9 cellular contexts compared by ENCODE assay signal in genomic region chr14:45526715-45527549, GRCh38.
DNase-seq lines count a peak whose midpoint lies in the region; ATAC-seq, FAIRE-seq and TF ChIP-seq lines count a peak whose summit lies in the region.
"Had no signal": no experiment of that assay in that cellular context is flagged by ENCODE, and none has a peak within 500 bp of the region (broad histone marks: within the 10 kb centered on the region; RNA-seq: fewer than 3 reads in every experiment).

No MANE protein-coding gene starts in this region.

- H3K4me3 ChIP-seq in AG09309 (ENCODE audit: control insufficient read depth, low read depth, low read length) (no peak overlapping the region), H1 (ENCODE audit: extremely low read depth in 1 of 4, insufficient read depth in 2 of 4, low read depth in 3 of 4, low read length in 4 of 4) (no peak overlapping the region)
- no peak overlapping the region for H3K4me3 ChIP-seq in CD8-positive, alpha-beta memory T cell (ENCODE audit: low read length)

- H4K5ac ChIP-seq in H1 (ENCODE audit: insufficient read length, low read depth, low read length) = no peak overlapping the region

- CTCF ChIA-PET in H1 (lab: Charles Lee; ENCODE audit: partially characterized antibody) = interaction anchor here (0.7 to 3.1 kb wide), 20 partner anchors 9 to 239 kb away, joined by 3 to 11 read pairs (median 4); no protein-coding TSS in a partner anchor
- CTCF ChIA-PET in CD8-positive, alpha-beta memory T cell (lab: Charles Lee) = no interaction called here

- no peaks in the 10 kb centered on the region for H3K9me3 ChIP-seq in H1 (ENCODE audit: insufficient read depth in 2 of 2, low read depth in 1 of 2, low read length in 1 of 2)
- H3K9me3 ChIP-seq in CD8-positive, alpha-beta memory T cell (ENCODE audit: low read length) = no peaks in the 10 kb centered on the region

- DNase-seq in AG09309 (ENCODE audit: low read depth) = no peak
- peak; percentile 35 for DNase-seq in HS-5 (ENCODE audit: low read depth)
- peak; percentile 69 for DNase-seq in NCI-H748 (lab: John Stamatoyannopoulos, UW; ENCODE audit: unreplicated experiment)
- peak; percentile 50 to 73 for DNase-seq in H1 (ENCODE audit: low read depth in 1 of 2, low spot score in 2 of 2)
- DNase-seq in non-pigmented ciliary epithelial cell (ENCODE audit: low read depth) = peak; percentile 0
- no peak for DNase-seq in CD8-positive, alpha-beta memory T cell
- no peak for DNase-seq in CD14-positive monocyte (ENCODE audit: low spot score)

- no peaks in the 10 kb centered on the region for H4K20me1 ChIP-seq in H1 (replicated peaks in 1 of 2; ENCODE audit: control insufficient read depth in 1 of 2, insufficient read depth in 2 of 2, low read length in 2 of 2)

- TF ChIP-seq POLR2A in H1 (IDR thresholded peaks at IDR 0.05; ENCODE audit: control extremely low read depth in 1 of 2, low read depth in 2 of 2, low read length in 2 of 2) = no peak

- H2BK12ac ChIP-seq in H1 (ENCODE audit: low read depth, low read length) = peak overlapping the region; percentile 18; the same call in 1 of the 2 replicates

- FAIRE-seq in H1 (lab: Jason Lieb, UNC) = peak; percentile 98

- H2BK15ac ChIP-seq in H1 (ENCODE audit: low read length) = 0 out of 2 replicates have a peak overlapping the region, but pooled peaks have one; percentile 53

- intact Hi-C loops in CD14-positive monocyte (cut with micrococcal nuclease) = no loop called here

- no peaks in the 10 kb centered on the region for H3K4me1 Mint-ChIP-seq in CD8-positive, alpha-beta memory T cell
- no peaks in the 10 kb centered on the region for H3K4me1 Mint-ChIP-seq in CD14-positive monocyte

- TF ChIP-seq CTCF in AG09309 (IDR thresholded peaks at IDR 0.05; ENCODE audit: control insufficient read depth, insufficient read depth, low read depth, low read length, missing control alignments) (peak; percentile 13), H1 (IDR thresholded peaks at IDR 0.05; ENCODE audit: control extremely low read depth in 1 of 3, insufficient read depth in 1 of 3, low read depth in 1 of 3, low read length in 3 of 3) (peak; percentile 18 to 94 (median 87)), CD14-positive monocyte (IDR thresholded peaks at IDR 0.05) (no peak)

- no peak overlapping the region for H3K4me3 Mint-ChIP-seq in CD8-positive, alpha-beta memory T cell
- H3K4me3 Mint-ChIP-seq in CD14-positive monocyte = no peak overlapping the region
- H3K4me3 Mint-ChIP-seq: activated naive CD8-positive, alpha-beta T cell had no signal

- peaks cover 1 to 21% (median 11%) of the 10 kb centered on the region in 5 donors for H3K9me3 Mint-ChIP-seq in CD8-positive, alpha-beta memory T cell
- H3K9me3 Mint-ChIP-seq in CD14-positive monocyte = peaks cover 0 to 2% (median 0%) of the 10 kb centered on the region in 7 donors

- no peaks in the 10 kb centered on the region for H3K79me2 ChIP-seq in H1 (ENCODE audit: control insufficient read depth in 1 of 2, insufficient read depth in 2 of 2, low read length in 2 of 2)

- H3K79me1 ChIP-seq in H1 (ENCODE audit: low read depth, low read length) = no peaks in the 10 kb centered on the region

- POLR2A ChIA-PET in H1 (lab: Charles Lee; ENCODE audit: partially characterized antibody) = no interaction called here
- POLR2A ChIA-PET in CD8-positive, alpha-beta memory T cell (lab: Charles Lee) = no interaction called here

- H3K36me3 ChIP-seq in H1 (ENCODE audit: control insufficient read depth in 2 of 4, insufficient read depth in 4 of 4, low read length in 3 of 4) = no peaks in the 10 kb centered on the region
- no peaks in the 10 kb centered on the region for H3K36me3 ChIP-seq in CD8-positive, alpha-beta memory T cell (ENCODE audit: insufficient read depth, low read length)

- no peak overlapping the region for H3K14ac ChIP-seq in H1 (ENCODE audit: insufficient read length)

- H4K8ac ChIP-seq in H1 (ENCODE audit: extremely low read depth, insufficient read depth, low read length) = no peak overlapping the region

- no peak overlapping the region for H3K23ac ChIP-seq in H1 (ENCODE audit: insufficient read length)

- H3K27ac Mint-ChIP-seq in CD8-positive, alpha-beta memory T cell = no peak overlapping the region
- H3K27ac Mint-ChIP-seq in CD14-positive monocyte = no peak overlapping the region
- H3K27ac Mint-ChIP-seq: activated naive CD8-positive, alpha-beta T cell had no signal

- ATAC-seq in GM19023 (IDR thresholded peaks at IDR 0.05; ENCODE audit: unreplicated experiment) = peak; percentile 91

- peak overlapping the region; percentile 98 for H2AFZ ChIP-seq in H1 (ENCODE audit: low read length)

- peak; percentile 82 to 84 for TF ChIP-seq RAD21 in H1 (IDR thresholded peaks at IDR 0.05 in 1 of 2, conservative IDR thresholded peaks at IDR 0.05 in 1 of 2; ENCODE audit: low read depth in 2 of 2, low read length in 2 of 2)

- H3K18ac ChIP-seq in H1 (ENCODE audit: extremely low read depth, low read length) = no peak overlapping the region

- no peak overlapping the region for H3K27ac ChIP-seq in H1 (ENCODE audit: low read depth, low read length)
- no peak overlapping the region for H3K27ac ChIP-seq in CD8-positive, alpha-beta memory T cell (ENCODE audit: low read depth, low read length)

- no peaks in the 10 kb centered on the region for H3K27me3 Mint-ChIP-seq in CD8-positive, alpha-beta memory T cell
- no peaks in the 10 kb centered on the region for H3K27me3 Mint-ChIP-seq in CD14-positive monocyte (ENCODE audit: low read depth in 3 of 3)
- H3K27me3 Mint-ChIP-seq: activated naive CD8-positive, alpha-beta T cell had no signal

- H3K36me3 Mint-ChIP-seq in CD8-positive, alpha-beta memory T cell = no peaks in the 10 kb centered on the region
- no peaks in the 10 kb centered on the region for H3K36me3 Mint-ChIP-seq in CD14-positive monocyte
- H3K36me3 Mint-ChIP-seq: activated naive CD8-positive, alpha-beta T cell had no signal

- peaks cover 0 to 6% (median 0%) of the 10 kb centered on the region in 4 experiments; a peak in 3 of 7 replicates for H3K4me1 ChIP-seq in H1 (replicated peaks in 1 of 4; ENCODE audit: control insufficient read depth in 3 of 4, insufficient read depth in 4 of 4, low read length in 3 of 4)
- no peaks in the 10 kb centered on the region for H3K4me1 ChIP-seq in CD8-positive, alpha-beta memory T cell (ENCODE audit: insufficient read depth, low read length)

- H2BK120ac ChIP-seq in H1 (replicated peaks; ENCODE audit: low read depth, low read length) = no peak overlapping the region

- peak overlapping the region; percentile 25 for H4K91ac ChIP-seq in H1 (replicated peaks; ENCODE audit: insufficient read length, low read length)

- no peaks in the 10 kb centered on the region; a peak in 1 of 7 replicates for H3K27me3 ChIP-seq in H1 (replicated peaks in 1 of 4; ENCODE audit: control insufficient read depth in 3 of 4, extremely low read depth in 1 of 4, insufficient read depth in 3 of 4, low read length in 3 of 4)
- no peaks in the 10 kb centered on the region for H3K27me3 ChIP-seq in CD8-positive, alpha-beta memory T cell (ENCODE audit: insufficient read depth, low read length, poor library complexity, severe bottlenecking)

- TF ChIP-seq EP300 in H1 (IDR thresholded peaks at IDR 0.05; ENCODE audit: borderline replicate concordance in 1 of 2, low read depth in 2 of 2, low read length in 2 of 2) = no peak

- no peak overlapping the region for H3K4ac ChIP-seq in H1 (replicated peaks; ENCODE audit: insufficient read length, low read depth, low read length)

- H2BK5ac ChIP-seq in H1 (ENCODE audit: low read depth, low read length) = peak overlapping the region; percentile 26; the same call in 1 of the 2 replicates

- peak overlapping the region in 1 of 2 experiments; percentile 44; a peak in 1 of 4 replicates for H3K4me2 ChIP-seq in H1 (ENCODE audit: insufficient read depth in 1 of 2, low read depth in 2 of 2, low read length in 2 of 2)

- WGBS in H1 (ENCODE audit: extremely low coverage in 1 of 2, insufficient coverage in 1 of 2, insufficient read length in 1 of 2, insufficient replicate concordance in 2 of 2, low coverage in 1 of 2, low lambda C conversion rate in 2 of 2, missing lambda C conversion rate in 1 of 2), 2 experiments = 60% methylated on average over 13 of the region's 14 CpGs; no CpG with 5 or more reads in 1 of the 2 experiments

- H2AK5ac ChIP-seq in H1 (ENCODE audit: low read depth, low read length) = no peak overlapping the region

- no peak overlapping the region for H2BK20ac ChIP-seq in H1 (ENCODE audit: low read length)

- H3K9ac ChIP-seq in H1 (replicated peaks in 1 of 4; ENCODE audit: extremely low read depth in 1 of 4, low read depth in 3 of 4, low read length in 3 of 4) = no peak overlapping the region

- H3K56ac ChIP-seq in H1 (replicated peaks; ENCODE audit: insufficient read length, low read depth, low read length) = no peak overlapping the region

- H3K23me2 ChIP-seq in H1 (ENCODE audit: low read depth, low read length) = no peaks in the 10 kb centered on the region

TF ChIP-seq in H1, 55 proteins besides CTCF, POLR2A, EP300 and RAD21:
- TF ChIP-seq TBP (IDR thresholded peaks at IDR 0.05; ENCODE audit: low read depth, low read length) (no peak), PHF8 (conservative IDR thresholded peaks at IDR 0.05; ENCODE audit: low read depth, low read length) (no peak), YY1 (IDR thresholded peaks at IDR 0.05; ENCODE audit: low read depth, low read length) (peak; percentile 82), E2F6 (IDR thresholded peaks at IDR 0.05) (peak; percentile 70)
- TF ChIP-seq, protein P1, sequence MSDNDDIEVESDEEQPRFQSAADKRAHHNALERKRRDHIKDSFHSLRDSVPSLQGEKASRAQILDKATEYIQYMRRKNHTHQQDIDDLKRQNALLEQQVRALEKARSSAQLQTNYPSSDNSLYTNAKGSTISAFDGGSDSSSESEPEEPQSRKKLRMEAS (IDR thresholded peaks at IDR 0.05) = peak; percentile 69

Comparison
In these comparisons a context has a peak if more than half of its experiments do, and no peak if none do; other contexts are left out.
1. DNase-seq: peak in HS-5 (single experiment), NCI-H748 (single experiment), H1 (2 of 2) and non-pigmented ciliary epithelial cell (single experiment); none in AG09309 (single experiment), CD8-positive, alpha-beta memory T cell (0 of 5) and CD14-positive monocyte (single experiment).